8 cellular contexts compared by ENCODE assay signal in genomic region chr1:150151291-150152181, GRCh38. TPM values are rescaled to one million over a fixed set of nuclear protein-coding genes. Genes with fewer than 3 reads are reported as not detected.
A peak's percentile ranks its signal among the peaks of the same experiment; 100 is the strongest.
DNase-seq lines count a peak whose midpoint lies in the region; ATAC-seq and FAIRE-seq lines count a peak whose summit lies in the region.

No MANE protein-coding gene starts in this region.

- no peaks in the 10 kb centered on the region for H3K9me3 ChIP-seq in BLaER1
- no peaks in the 10 kb centered on the region for H3K9me3 ChIP-seq in KOPT-K1 (ENCODE audit: insufficient read depth, low read length, poor library complexity, severe bottlenecking)
- no peaks in the 10 kb centered on the region for H3K9me3 ChIP-seq in small intestine (ENCODE audit: control insufficient read depth, low read depth)

- H3K36me3 ChIP-seq in BLaER1 (peaks cover 50% of the 10 kb centered on the region), KOPT-K1 (ENCODE audit: insufficient read depth, low read length) (peaks cover 49% of the 10 kb centered on the region), small intestine (ENCODE audit: control insufficient read depth in 2 of 2, insufficient read depth in 2 of 2, low read length in 2 of 2) (peaks cover 2 to 7% of the 10 kb centered on the region in 2 donors)

- H3K4me2 ChIP-seq in BLaER1 = peak overlapping the region; percentile 91

- peaks cover 50% of the 10 kb centered on the region for H4K20me1 ChIP-seq in BLaER1

- 44 to 71% (median 55%) methylated on average over 15 of the region's 15 CpGs for WGBS in small intestine, 3 donors

- H3K9ac ChIP-seq in BLaER1 = peak overlapping the region; percentile 99

- no peak for FAIRE-seq in small intestine (lab: Jason Lieb, UNC)

- no peak for ATAC-seq in HG02571 (IDR thresholded peaks at IDR 0.05; ENCODE audit: unreplicated experiment)

- intact Hi-C loops in cardiac septum (cut with DNase I) = loop anchor here (1.0 to 5.0 kb wide), 3 partner anchors 11 to 139 kb away; partner anchors contain the start of gene OTUD7B

- H3K4me3 ChIP-seq in BLaER1 (peak overlapping the region; percentile 97), small intestine (ENCODE audit: low read depth in 1 of 2, low read length in 2 of 2) (peak overlapping the region; percentile 89 to 92)

- H3K27ac ChIP-seq in BLaER1 (peak overlapping the region; percentile 99), KOPT-K1 (ENCODE audit: low read depth, low read length, poor library complexity, severe bottlenecking) (peak overlapping the region; percentile 100), small intestine (ENCODE audit: low read depth in 1 of 2, low read length in 1 of 2) (peak overlapping the region; percentile 74 to 87)

- peaks cover 78% of the 10 kb centered on the region for H3K4me1 ChIP-seq in BLaER1
- H3K4me1 ChIP-seq in small intestine (ENCODE audit: control insufficient read depth in 2 of 2, insufficient read depth in 1 of 2, low read depth in 1 of 2, low read length in 1 of 2) = no peaks in the 10 kb centered on the region

- H3K27me3 ChIP-seq in BLaER1 = no peaks in the 10 kb centered on the region
- no peaks in the 10 kb centered on the region for H3K27me3 ChIP-seq in small intestine (ENCODE audit: control insufficient read depth in 2 of 2, insufficient read depth in 2 of 2, low read length in 2 of 2)

- DNase-seq in activated T-helper 1 cell treated with Interleukin-2 at 50 U/mL for 16 hours (ENCODE audit: low read depth) (peak; percentile 76), cardiac septum (ENCODE audit: low spot score) (peak; percentile 74), small intestine (peak; percentile 56), mesenteric fat pad (ENCODE audit: low spot score) (no peak), NCI-H146 treated with DMSO at 0.1 percent for 48 hours (lab: John Stamatoyannopoulos, UW; ENCODE audit: unreplicated experiment) (no peak)

RNA-seq across cellular contexts. Expression of gene PLEKHO1, which starts 1.8 kb away (rescaled TPM):
- total RNA-seq in cardiac septum (88.8 TPM), mesenteric fat pad (33.1 TPM)
- 10 to 100 TPM in 2 of 3 donors, 1 to 10 TPM in 1; 8.1 to 38.4 (median 29.8) TPM for polyA plus RNA-seq in small intestine

Comparison
In these comparisons a context has a peak if more than half of its experiments do, and no peak if none do; other contexts are left out.
1. DNase-seq: peak in activated T-helper 1 cell treated with Interleukin-2 at 50 U/mL for 16 hours (single experiment), cardiac septum (single experiment) and small intestine (single experiment); none in mesenteric fat pad (single experiment) and NCI-H146 treated with DMSO at 0.1 percent for 48 hours (single experiment).
2. Peak in every context shown above with its lines, with median percentiles within 50 percentile points of each other: H3K27ac ChIP-seq.